In the genomic region with DNA sequence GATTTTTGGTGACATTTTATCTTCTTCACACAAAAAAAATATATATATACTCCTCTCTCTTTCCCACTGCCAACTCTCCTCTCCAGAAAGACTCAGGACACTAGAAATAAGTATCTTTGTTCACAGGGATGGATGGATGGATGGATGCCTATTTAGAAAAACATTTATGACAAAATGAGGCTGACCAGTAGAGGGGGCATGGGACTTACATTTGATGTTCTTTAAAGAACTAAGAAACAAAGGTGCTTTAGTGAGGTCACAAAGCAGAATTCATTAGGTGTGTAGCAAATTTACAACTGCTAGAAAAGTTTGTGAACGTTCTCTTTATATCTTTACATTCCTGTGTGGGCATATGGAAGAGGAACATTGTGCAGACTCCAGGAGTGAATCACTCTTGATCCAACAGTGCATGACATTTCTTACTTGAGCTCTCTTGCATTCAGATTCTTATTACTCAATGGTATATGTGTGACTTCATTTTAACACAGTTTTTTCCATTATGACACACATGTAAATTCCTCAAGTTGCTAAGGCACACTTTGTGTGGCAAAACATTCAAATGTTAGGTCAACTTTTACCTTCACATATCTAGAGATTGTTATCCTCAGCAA, we compare ENCODE assay signal across 9 cellular contexts. TPM values are rescaled to one million over a fixed set of nuclear protein-coding genes. Genes with fewer than 3 reads are reported as not detected.
DNase-seq lines count a peak whose midpoint lies in the region; ATAC-seq, FAIRE-seq and TF ChIP-seq lines count a peak whose summit lies in the region.
"Had no signal": no experiment of that assay in that cellular context is flagged by ENCODE, and none has a peak within 500 bp of the region (broad histone marks: within the 10 kb centered on the region; RNA-seq: fewer than 3 reads in every experiment).

No MANE protein-coding gene starts in this region.

- no peak overlapping the region for H3K9ac ChIP-seq in OCI-LY3 (ENCODE audit: low read length)
- no peak overlapping the region for H3K9ac ChIP-seq in astrocyte (ENCODE audit: low read length)
- H3K9ac ChIP-seq: BLaER1 had no signal

- no peaks in the 10 kb centered on the region for H3K79me2 ChIP-seq in OCI-LY3 (ENCODE audit: low read length)
- H3K79me2 ChIP-seq in astrocyte (ENCODE audit: insufficient read depth, low read length): no peaks in the 10 kb centered on the region

- H3K4me2 ChIP-seq in OCI-LY3 (ENCODE audit: low read length) (no peak overlapping the region), astrocyte (ENCODE audit: low read length) (no peak overlapping the region)

- 14 to 46% methylated on average over 1 of the region's 1 CpG for WGBS in testis, 2 donors

- no peaks in the 10 kb centered on the region for H3K36me3 Mint-ChIP-seq in astrocyte (ENCODE audit: low read depth, unreplicated experiment)

- DNase-seq in DMS 273 (lab: John Stamatoyannopoulos, UW; ENCODE audit: unreplicated experiment): peak; percentile 73
- DNase-seq in DMS 273 treated with DMSO at 0.1 percent for 48 hours (lab: John Stamatoyannopoulos, UW): no peak
- peak; percentile 40 for DNase-seq in astrocyte (ENCODE audit: low read depth)
- DNase-seq in iPS-NIHi7 (ENCODE audit: extremely low spot score): peak; percentile 35
- DNase-seq in testis: peak; percentile 61

- H4K20me1 ChIP-seq in OCI-LY3 (ENCODE audit: insufficient read depth, low read length): no peaks in the 10 kb centered on the region
- H4K20me1 ChIP-seq in astrocyte (ENCODE audit: insufficient read depth, low read length): no peaks in the 10 kb centered on the region
- H4K20me1 ChIP-seq: BLaER1 had no signal

- no peak overlapping the region for H3K27ac Mint-ChIP-seq in astrocyte (ENCODE audit: unreplicated experiment)

- H3K9me3 ChIP-seq in OCI-LY3 (ENCODE audit: insufficient read depth, low read length): no peaks in the 10 kb centered on the region
- H3K9me3 ChIP-seq in astrocyte (ENCODE audit: insufficient read depth, low read depth, low read length): no peaks in the 10 kb centered on the region
- no peaks in the 10 kb centered on the region for H3K9me3 ChIP-seq in testis
- H3K9me3 ChIP-seq: BLaER1 had no signal

- no peaks in the 10 kb centered on the region for H3K36me3 ChIP-seq in OCI-LY3 (replicated peaks; ENCODE audit: low read depth, low read length)
- H3K36me3 ChIP-seq in astrocyte (ENCODE audit: insufficient read depth, low read length): no peaks in the 10 kb centered on the region
- H3K36me3 ChIP-seq in testis (ENCODE audit: low read depth, missing control alignments): no peaks in the 10 kb centered on the region
- H3K36me3 ChIP-seq: BLaER1 had no signal

- H3K27ac ChIP-seq in OCI-LY3 (ENCODE audit: low read length) (no peak overlapping the region), astrocyte (ENCODE audit: low read depth, low read length) (no peak overlapping the region), testis (no peak overlapping the region)
- H3K27ac ChIP-seq: BLaER1 had no signal

- intact Hi-C loops in testis (cut with DNase I; ENCODE audit: low total_unique reads): no loop called here

- peak; percentile 84 for FAIRE-seq in astrocyte (lab: Jason Lieb, UNC)

- TF ChIP-seq POLR2A in testis (IDR thresholded peaks at IDR 0.05): no peak

- ATAC-seq in HG03280 (IDR thresholded peaks at IDR 0.05; ENCODE audit: unreplicated experiment) (peak; percentile 61), GM19395 (IDR thresholded peaks at IDR 0.05; ENCODE audit: unreplicated experiment) (no peak)

- H3K4me3 Mint-ChIP-seq in astrocyte (ENCODE audit: unreplicated experiment): no peak overlapping the region

- peaks cover 2% of the 10 kb centered on the region for H3K27me3 Mint-ChIP-seq in astrocyte (ENCODE audit: low read depth, unreplicated experiment)

- H3K4me1 ChIP-seq in OCI-LY3 (ENCODE audit: low read length): peaks cover 12% of the 10 kb centered on the region
- H3K4me1 ChIP-seq in astrocyte (ENCODE audit: insufficient read depth, low read length): peaks cover 7% of the 10 kb centered on the region
- no peaks in the 10 kb centered on the region for H3K4me1 ChIP-seq in testis

- H3K4me1 Mint-ChIP-seq in astrocyte (ENCODE audit: low read depth, unreplicated experiment): no peaks in the 10 kb centered on the region

- TF ChIP-seq CTCF in OCI-LY3 (IDR thresholded peaks at IDR 0.05; ENCODE audit: low read depth, low read length): peak; percentile 70
- TF ChIP-seq CTCF in astrocyte (IDR thresholded peaks at IDR 0.05; ENCODE audit: insufficient read depth, low read depth, low read length): peak; percentile 57
- peak; percentile 36 to 47 (median 47) for TF ChIP-seq CTCF in testis (IDR thresholded peaks at IDR 0.05)

- H3K9me3 Mint-ChIP-seq in astrocyte (ENCODE audit: unreplicated experiment): peaks cover 4% of the 10 kb centered on the region

- no peak overlapping the region for H2AFZ ChIP-seq in OCI-LY3 (ENCODE audit: low read depth, low read length)
- no peak overlapping the region for H2AFZ ChIP-seq in astrocyte (ENCODE audit: low read depth, low read length)

- H3K27me3 ChIP-seq in OCI-LY3 (ENCODE audit: low read depth, low read length) (0 out of 2 replicates have a peak, but pooled peaks cover 3% of the 10 kb centered on the region), astrocyte (ENCODE audit: insufficient read depth, low read length) (no peaks in the 10 kb centered on the region), testis (no peaks in the 10 kb centered on the region)
- H3K27me3 ChIP-seq: BLaER1 had no signal

- H3K4me3 ChIP-seq in OCI-LY3 (ENCODE audit: low read length) (no peak overlapping the region), astrocyte (ENCODE audit: insufficient read depth, low read depth, low read length) (no peak overlapping the region), testis (no peak overlapping the region)
- H3K4me3 ChIP-seq: BLaER1 had no signal

RNA-seq across cellular contexts. Expression of gene SIK2, which starts 15.8 kb away (rescaled TPM):
- 14.3 and 15.0 TPM in 2 replicates for total RNA-seq in astrocyte
- total RNA-seq in testis: 1 to 10 TPM; 7.6 to 8.9 TPM
- polyA plus RNA-seq in testis (ENCODE audit: insufficient read depth, low read depth, low replicate concordance): 9.8 TPM

RNA-seq across cellular contexts. Expression of gene LAYN, which starts 45.9 kb away (rescaled TPM):
- 47.5 and 54.5 TPM in 2 replicates for total RNA-seq in astrocyte
- 1 to 10 TPM; 7.0 to 9.5 TPM for total RNA-seq in testis
- 8.7 TPM for polyA plus RNA-seq in testis (ENCODE audit: insufficient read depth, low read depth, low replicate concordance)
